17 cellular contexts compared by ENCODE assay signal in the genomic region with DNA sequence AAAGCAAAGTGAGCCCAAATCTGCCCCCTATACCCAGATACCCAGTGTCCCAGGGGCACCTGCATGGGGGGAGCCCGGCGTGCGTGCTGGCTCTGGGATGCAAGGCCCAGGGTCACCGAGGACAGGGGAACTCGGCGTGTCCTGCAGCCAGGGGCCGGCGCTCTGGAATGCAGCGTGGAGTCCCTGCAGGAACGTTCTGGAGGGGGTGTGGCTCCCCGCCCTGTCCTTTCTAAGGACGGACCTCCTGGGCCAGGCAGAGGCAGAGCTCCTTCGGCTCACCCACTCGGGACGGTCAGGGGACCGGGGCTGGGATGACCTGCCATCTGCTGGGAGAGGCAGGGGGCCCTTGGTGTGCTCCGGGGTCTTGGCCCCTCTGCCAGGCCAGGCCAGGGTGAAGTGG.
DNase-seq lines count a peak whose midpoint lies in the region; ATAC-seq, FAIRE-seq and TF ChIP-seq lines count a peak whose summit lies in the region.
"Had no signal": no experiment of that assay in that cellular context is flagged by ENCODE, and none has a peak within 500 bp of the region (broad histone marks: within the 10 kb centered on the region; RNA-seq: fewer than 3 reads in every experiment).

No MANE protein-coding gene starts in this region.

- no peak overlapping the region for H2AFZ ChIP-seq in H1 (ENCODE audit: low read length)

- POLR2A ChIA-PET in H1 (lab: Charles Lee; ENCODE audit: partially characterized antibody) = no interaction called here

- no peak overlapping the region for H3K9ac ChIP-seq in H1 (replicated peaks in 1 of 4; ENCODE audit: extremely low read depth in 1 of 4, low read depth in 3 of 4, low read length in 3 of 4)

- TF ChIP-seq RAD21 in H1 (IDR thresholded peaks at IDR 0.05 in 1 of 2, conservative IDR thresholded peaks at IDR 0.05 in 1 of 2; ENCODE audit: low read depth in 2 of 2, low read length in 2 of 2) = no peak

- H2BK5ac ChIP-seq in H1 (ENCODE audit: low read depth, low read length) = no peak overlapping the region

- H3K4me3 ChIP-seq in H1 (ENCODE audit: extremely low read depth in 1 of 4, insufficient read depth in 2 of 4, low read depth in 3 of 4, low read length in 4 of 4) = no peak overlapping the region

- no peak for ATAC-seq in HG03571 (IDR thresholded peaks at IDR 0.05; ENCODE audit: unreplicated experiment)
- ATAC-seq: HepG2 had no signal

- no peaks in the 10 kb centered on the region; the same call in 1 of the 2 replicates for H3K23me2 ChIP-seq in H1 (ENCODE audit: low read depth, low read length)

- DNase-seq in H1 (ENCODE audit: low read depth in 1 of 2, low spot score in 2 of 2) = no peak
- DNase-seq in substantia nigra (lab: John Stamatoyannopoulos, UW) = peak in 1 of 49 donors; percentile 14
- DNase-seq in SW480 (ENCODE audit: low spot score) = no peak
- DNase-seq in posterior vena cava (ENCODE audit: low spot score) = no peak
- no peak for DNase-seq in HK-2 (ENCODE audit: unreplicated experiment)
- DNase-seq: ACHN; BE2C; Calu3; CD4-positive, alpha-beta memory T cell; DMS79 treated with DMSO at 0.1 percent for 48 hours; GF-D8; HCEC 1CT; KBM-7 had no signal

- CTCF ChIA-PET in H1 (lab: Charles Lee; ENCODE audit: partially characterized antibody) = interaction anchor here (1.2 to 1.7 kb wide), 2 partner anchors 27 to 39 kb away, joined by 3 to 4 read pairs; no protein-coding TSS in a partner anchor

- peak overlapping the region; percentile 72; the same call in 1 of the 2 replicates for H4K8ac ChIP-seq in H1 (ENCODE audit: extremely low read depth, insufficient read depth, low read length)

- H3K36me3 ChIP-seq in H1 (ENCODE audit: control insufficient read depth in 2 of 4, insufficient read depth in 4 of 4, low read length in 3 of 4) = no peaks in the 10 kb centered on the region
- H3K36me3 ChIP-seq: BE2C had no signal

- 92% methylated on average over 16 of the region's 17 CpGs; no CpG with 5 or more reads in 1 of the 2 experiments for WGBS in H1 (ENCODE audit: extremely low coverage in 1 of 2, insufficient coverage in 1 of 2, insufficient read length in 1 of 2, insufficient replicate concordance in 2 of 2, low coverage in 1 of 2, low lambda C conversion rate in 2 of 2, missing lambda C conversion rate in 1 of 2), 2 experiments

- H3K27ac ChIP-seq in angular gyrus (ENCODE audit: low read depth, low read length) (peak overlapping the region; percentile 89), H1 (ENCODE audit: low read depth, low read length) (no peak overlapping the region), substantia nigra (ENCODE audit: low read depth, low read length, poor library complexity, severe bottlenecking) (peak overlapping the region; percentile 98)

- no peak for FAIRE-seq in H1 (lab: Jason Lieb, UNC)
- FAIRE-seq: A204.1, HepG2 had no signal

- no peaks in the 10 kb centered on the region for H3K27me3 ChIP-seq in H1 (replicated peaks in 1 of 4; ENCODE audit: control insufficient read depth in 3 of 4, extremely low read depth in 1 of 4, insufficient read depth in 3 of 4, low read length in 3 of 4)
- H3K27me3 ChIP-seq: BE2C had no signal

- H3K9me3 ChIP-seq in H1 (ENCODE audit: insufficient read depth in 2 of 2, low read depth in 1 of 2, low read length in 1 of 2) = no peaks in the 10 kb centered on the region

- no peaks in the 10 kb centered on the region; a peak in 1 of 4 replicates for H3K79me2 ChIP-seq in H1 (ENCODE audit: control insufficient read depth in 1 of 2, insufficient read depth in 2 of 2, low read length in 2 of 2)

- TF ChIP-seq POLR2A in H1 (IDR thresholded peaks at IDR 0.05; ENCODE audit: control extremely low read depth in 1 of 2, low read depth in 2 of 2, low read length in 2 of 2) = no peak

- H2BK12ac ChIP-seq in H1 (ENCODE audit: low read depth, low read length) = no peak overlapping the region

- no peak overlapping the region for H3K56ac ChIP-seq in H1 (replicated peaks; ENCODE audit: insufficient read length, low read depth, low read length)

- no peak for TF ChIP-seq CTCF in H1 (IDR thresholded peaks at IDR 0.05; ENCODE audit: control extremely low read depth in 1 of 3, insufficient read depth in 1 of 3, low read depth in 1 of 3, low read length in 3 of 3)

- TF ChIP-seq EP300 in H1 (IDR thresholded peaks at IDR 0.05; ENCODE audit: borderline replicate concordance in 1 of 2, low read depth in 2 of 2, low read length in 2 of 2) = no peak

- peaks cover 2% of the 10 kb centered on the region for H3K79me1 ChIP-seq in H1 (ENCODE audit: low read depth, low read length)

- no peak overlapping the region for H3K14ac ChIP-seq in H1 (ENCODE audit: insufficient read length)

- no peak overlapping the region; the same call in 1 of the 2 replicates for H3K18ac ChIP-seq in H1 (ENCODE audit: extremely low read depth, low read length)

- no peak overlapping the region for H2BK20ac ChIP-seq in H1 (ENCODE audit: low read length)

- no peak overlapping the region for H3K4ac ChIP-seq in H1 (replicated peaks; ENCODE audit: insufficient read length, low read depth, low read length)

- no peak overlapping the region for H2BK120ac ChIP-seq in H1 (replicated peaks; ENCODE audit: low read depth, low read length)

- no peak overlapping the region for H3K23ac ChIP-seq in H1 (ENCODE audit: insufficient read length)

- peaks cover 6 to 25% (median 13%) of the 10 kb centered on the region in 4 experiments for H3K4me1 ChIP-seq in H1 (replicated peaks in 1 of 4; ENCODE audit: control insufficient read depth in 3 of 4, insufficient read depth in 4 of 4, low read length in 3 of 4)
- H3K4me1 ChIP-seq: BE2C had no signal

- no peak overlapping the region for H2BK15ac ChIP-seq in H1 (ENCODE audit: low read length)

- H2AK5ac ChIP-seq in H1 (ENCODE audit: low read depth, low read length) = no peak overlapping the region

- intact Hi-C loops in posterior vena cava (cut with DNase I) = no loop called here

- no peak overlapping the region for H3K4me2 ChIP-seq in H1 (ENCODE audit: insufficient read depth in 1 of 2, low read depth in 2 of 2, low read length in 2 of 2)

- H4K20me1 ChIP-seq in H1 (replicated peaks in 1 of 2; ENCODE audit: control insufficient read depth in 1 of 2, insufficient read depth in 2 of 2, low read length in 2 of 2) = peaks cover 2 to 12% of the 10 kb centered on the region in 2 experiments

- H4K91ac ChIP-seq in H1 (replicated peaks; ENCODE audit: insufficient read length, low read length) = no peak overlapping the region

- no peak overlapping the region for H4K5ac ChIP-seq in H1 (ENCODE audit: insufficient read length, low read depth, low read length)

TF ChIP-seq in H1, 55 proteins besides CTCF, POLR2A, EP300 and RAD21:
- TF ChIP-seq, protein P1, sequence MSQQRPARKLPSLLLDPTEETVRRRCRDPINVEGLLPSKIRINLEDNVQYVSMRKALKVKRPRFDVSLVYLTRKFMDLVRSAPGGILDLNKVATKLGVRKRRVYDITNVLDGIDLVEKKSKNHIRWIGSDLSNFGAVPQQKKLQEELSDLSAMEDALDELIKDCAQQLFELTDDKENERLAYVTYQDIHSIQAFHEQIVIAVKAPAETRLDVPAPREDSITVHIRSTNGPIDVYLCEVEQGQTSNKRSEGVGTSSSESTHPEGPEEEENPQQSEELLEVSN (IDR thresholded peaks at IDR 0.05) = no peak
- TF ChIP-seq TBP (IDR thresholded peaks at IDR 0.05; ENCODE audit: low read depth, low read length) (no peak), YY1 (IDR thresholded peaks at IDR 0.05; ENCODE audit: low read depth, low read length) (no peak), CBX8 (IDR thresholded peaks at IDR 0.05; ENCODE audit: borderline replicate concordance, low read depth, low read length) (no peak), RBBP5 (IDR thresholded peaks at IDR 0.05; ENCODE audit: borderline replicate concordance, low read depth, low read length) (no peak), ZNF274 (IDR thresholded peaks at IDR 0.05; ENCODE audit: borderline replicate concordance, extremely low read depth, low read length) (no peak), CEBPB (IDR thresholded peaks at IDR 0.05; ENCODE audit: low read depth, low read length) (no peak), SAP30 (IDR thresholded peaks at IDR 0.05; ENCODE audit: insufficient read depth, insufficient replicate concordance, low read length) (no peak), CHD2 (IDR thresholded peaks at IDR 0.05; ENCODE audit: low read length) (no peak), CREB1 (IDR thresholded peaks at IDR 0.05) (no peak), RXRA (IDR thresholded peaks at IDR 0.05; ENCODE audit: insufficient read depth, low read depth, low read length) (no peak), SRF (IDR thresholded peaks at IDR 0.05; ENCODE audit: low read depth, low read length) (no peak), ASH2L (IDR thresholded peaks at IDR 0.05; ENCODE audit: low read length) (no peak), BRCA1 (IDR thresholded peaks at IDR 0.05; ENCODE audit: low read depth, low read length) (no peak), GTF2F1 (IDR thresholded peaks at IDR 0.05; ENCODE audit: borderline replicate concordance, low read depth, low read length) (no peak), HDAC2 (IDR thresholded peaks at IDR 0.05; ENCODE audit: borderline replicate concordance in 1 of 2, low read depth in 2 of 2, low read length in 2 of 2) (no peak), JUND (IDR thresholded peaks at IDR 0.05; ENCODE audit: low read length) (no peak), FOSL1 (IDR thresholded peaks at IDR 0.05; ENCODE audit: insufficient read depth, low read depth, low read length) (no peak)
- TF ChIP-seq, protein P2, sequence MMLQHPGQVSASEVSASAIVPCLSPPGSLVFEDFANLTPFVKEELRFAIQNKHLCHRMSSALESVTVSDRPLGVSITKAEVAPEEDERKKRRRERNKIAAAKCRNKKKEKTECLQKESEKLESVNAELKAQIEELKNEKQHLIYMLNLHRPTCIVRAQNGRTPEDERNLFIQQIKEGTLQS (IDR thresholded peaks at IDR 0.05; ENCODE audit: insufficient read depth, low read depth, low read length) = no peak
